Comparison of ENCODE assay signal across 27 cellular contexts in genomic region chr1:30780409-30780808, GRCh38. TPM values are rescaled to one million over a fixed set of nuclear protein-coding genes. Genes with fewer than 3 reads are reported as not detected.
A peak's percentile ranks its signal among the peaks of the same experiment; 100 is the strongest.
DNase-seq lines count a peak whose midpoint lies in the region; ATAC-seq, FAIRE-seq and TF ChIP-seq lines count a peak whose summit lies in the region.
"Had no signal": no experiment of that assay in that cellular context is flagged by ENCODE, and none has a peak within 500 bp of the region (broad histone marks: within the 10 kb centered on the region; RNA-seq: fewer than 3 reads in every experiment).

No MANE protein-coding gene starts in this region.

- no peaks in the 10 kb centered on the region for H3K9me3 Mint-ChIP-seq in stimulated activated naive B cell treated with anti-CD40 and anti-IgM and Interleukin-4, amounts not matched to agents 10 μg/mL and 1 μg/mL and 100 μg/mL, for 72 hours
- no peaks in the 10 kb centered on the region for H3K9me3 Mint-ChIP-seq in WTC11
- H3K9me3 Mint-ChIP-seq: activated CD4-positive, alpha-beta T cell treated with anti-CD3 and anti-CD28 coated beads, Interleukin-2, amount 10 ng/mL, durations not matched to agents 24 days and 14 days; activated T-cell treated with anti-CD3 and anti-CD28 coated beads, Interleukin-2, amount 50 U/mL, for 4 hours; CD4-positive, alpha-beta memory T cell; H9; mesothelial cell of epicardium; natural killer cell; T-cell; type B pancreatic cell had no signal

- POLR2A ChIA-PET in WTC11 (lab: Charles Lee) = no interaction called here

- H3K27me3 ChIP-seq in OCI-LY3 (ENCODE audit: low read depth, low read length) = peaks cover 5% of the 10 kb centered on the region; the same call in 1 of the 2 replicates
- H3K27me3 ChIP-seq in prostate gland (replicated peaks; ENCODE audit: insufficient read depth) = no peaks in the 10 kb centered on the region
- H3K27me3 ChIP-seq: adrenal gland, brain microvascular endothelial cell, SJSA1 had no signal

- no peaks in the 10 kb centered on the region for H4K20me1 ChIP-seq in OCI-LY3 (ENCODE audit: insufficient read depth, low read length)

- H3K4me3 ChIP-seq in OCI-LY3 (ENCODE audit: low read length) = peak overlapping the region; percentile 33
- no peak overlapping the region for H3K4me3 ChIP-seq in prostate gland
- H3K4me3 ChIP-seq: adrenal gland, SJSA1, skin epidermis had no signal

- peaks cover 51% of the 10 kb centered on the region for H3K4me1 ChIP-seq in OCI-LY3 (ENCODE audit: low read length)
- no peaks in the 10 kb centered on the region for H3K4me1 ChIP-seq in prostate gland (replicated peaks)

- H3K36me3 Mint-ChIP-seq in stimulated activated naive B cell treated with anti-CD40 and anti-IgM and Interleukin-4, amounts not matched to agents 10 μg/mL and 1 μg/mL and 100 μg/mL, for 72 hours = no peaks in the 10 kb centered on the region
- H3K36me3 Mint-ChIP-seq in WTC11 = no peaks in the 10 kb centered on the region
- H3K36me3 Mint-ChIP-seq: CD4-positive, alpha-beta memory T cell; mesothelial cell of epicardium; natural killer cell; T-cell; type B pancreatic cell had no signal

- no peak overlapping the region for H3K9ac ChIP-seq in OCI-LY3 (ENCODE audit: low read length)

- TF ChIP-seq CTCF in OCI-LY3 (IDR thresholded peaks at IDR 0.05; ENCODE audit: low read depth, low read length) (no peak), WTC11 (IDR thresholded peaks at IDR 0.05) (no peak), prostate gland (IDR thresholded peaks at IDR 0.05) (no peak)

- H3K27ac ChIP-seq in OCI-LY3 (ENCODE audit: low read length) = no peak overlapping the region
- no peak overlapping the region for H3K27ac ChIP-seq in prostate gland
- H3K27ac ChIP-seq: brain microvascular endothelial cell, SJSA1, skin epidermis had no signal

- WGBS in prostate gland = 60% methylated on average over 5 of the region's 5 CpGs

- FAIRE-seq in GM12892 (lab: Jason Lieb, UNC) = peak; percentile 14
- FAIRE-seq: islet of Langerhans had no signal

- peak overlapping the region; percentile 11 to 26 for H3K4me3 Mint-ChIP-seq in stimulated activated naive B cell treated with anti-CD40 and anti-IgM and Interleukin-4, amounts not matched to agents 10 μg/mL and 1 μg/mL and 100 μg/mL, for 72 hours
- H3K4me3 Mint-ChIP-seq in WTC11 = no peak overlapping the region
- H3K4me3 Mint-ChIP-seq: activated CD4-positive, alpha-beta T cell treated with anti-CD3 and anti-CD28 coated beads, Interleukin-2, amount 10 ng/mL, durations not matched to agents 24 days and 14 days; activated T-cell treated with anti-CD3 and anti-CD28 coated beads, Interleukin-2, amount 50 U/mL, for 4 hours; CD4-positive, alpha-beta memory T cell; H9; mesothelial cell of epicardium; natural killer cell; T-cell; type B pancreatic cell had no signal

- CTCF ChIA-PET in WTC11 (lab: Charles Lee) = interaction anchor here (0.6 to 4.3 kb wide), 9 partner anchors 15 to 550 kb away, joined by 4 to 290 read pairs (median 20); partner anchors contain the start of gene MATN1

- peak; percentile 77 for ATAC-seq in stimulated activated naive B cell treated with anti-CD40 and anti-IgM and Interleukin-4, amounts not matched to agents 10 μg/mL and 1 μg/mL and 100 μg/mL, for 72 hours (replicated peaks)
- no peak for ATAC-seq in WTC11

- TF ChIP-seq POLR2A in GM12892 (IDR thresholded peaks at IDR 0.05; ENCODE audit: low read depth, low read length) (no peak), prostate gland (IDR thresholded peaks at IDR 0.05) (no peak)

- H3K27me3 Mint-ChIP-seq in stimulated activated naive B cell treated with anti-CD40 and anti-IgM and Interleukin-4, amounts not matched to agents 10 μg/mL and 1 μg/mL and 100 μg/mL, for 72 hours = peaks cover 0 to 4% of the 10 kb centered on the region in 2 donors
- H3K27me3 Mint-ChIP-seq in WTC11 (ENCODE audit: low read depth) = peaks cover 7% of the 10 kb centered on the region; the same call in 1 of the 2 replicates
- H3K27me3 Mint-ChIP-seq: type B pancreatic cell had no signal

- H3K4me1 Mint-ChIP-seq in stimulated activated naive B cell treated with anti-CD40 and anti-IgM and Interleukin-4, amounts not matched to agents 10 μg/mL and 1 μg/mL and 100 μg/mL, for 72 hours = peaks cover 29 to 68% of the 10 kb centered on the region in 2 donors
- peaks cover 10% of the 10 kb centered on the region for H3K4me1 Mint-ChIP-seq in WTC11

- peak overlapping the region; percentile 76 for H3K4me2 ChIP-seq in OCI-LY3 (ENCODE audit: low read length)

- H3K9me3 ChIP-seq in OCI-LY3 (ENCODE audit: insufficient read depth, low read length) = no peaks in the 10 kb centered on the region
- no peaks in the 10 kb centered on the region for H3K9me3 ChIP-seq in prostate gland
- H3K9me3 ChIP-seq: adrenal gland, SJSA1 had no signal

- DNase-seq in GM12892 (ENCODE audit: insufficient read length) = no peak
- peak; percentile 37 for DNase-seq in germinal center (ENCODE audit: low spot score)
- DNase-seq in stimulated activated naive B cell treated with anti-CD40 and anti-IgM and Interleukin-4, amounts not matched to agents 10 μg/mL and 1 μg/mL and 100 μg/mL, for 72 hours = peak; percentile 70
- no peak for DNase-seq in WTC11 (ENCODE audit: low spot score)
- no peak for DNase-seq in globus pallidus (ENCODE audit: low spot score)
- no peak for DNase-seq in prostate gland (ENCODE audit: low spot score)
- DNase-seq: activated CD4-positive, alpha-beta T cell treated with anti-CD3 and anti-CD28 coated beads, Interleukin-2, amount 10 ng/mL, durations not matched to agents 24 days and 14 days; activated gamma-delta T cell treated with Interleukin-2 at 50 U/mL for 16 hours; activated T-cell treated with anti-CD3 and anti-CD28 coated beads, Interleukin-2, amount 50 U/mL, for 4 hours; adrenal gland; brain microvascular endothelial cell; CD4-positive, alpha-beta memory T cell; H9; natural killer cell; NCI-H1417; stimulated activated CD4-positive, alpha-beta T cell treated with anti-CD3 and anti-CD28 coated beads, Interleukin-1b, Interleukin-23, amount 100 ng/mL, for 48 hours; T-cell had no signal

- H3K36me3 ChIP-seq in OCI-LY3 (replicated peaks; ENCODE audit: low read depth, low read length) (no peaks in the 10 kb centered on the region), prostate gland (no peaks in the 10 kb centered on the region)
- H3K36me3 ChIP-seq: adrenal gland, brain microvascular endothelial cell, SJSA1 had no signal

- intact Hi-C loops in prostate gland (cut with DNase I) = no loop called here

- no peak overlapping the region for H2AFZ ChIP-seq in OCI-LY3 (ENCODE audit: low read depth, low read length)

- H3K27ac Mint-ChIP-seq in stimulated activated naive B cell treated with anti-CD40 and anti-IgM and Interleukin-4, amounts not matched to agents 10 μg/mL and 1 μg/mL and 100 μg/mL, for 72 hours = peak overlapping the region; percentile 49
- no peak overlapping the region for H3K27ac Mint-ChIP-seq in WTC11
- H3K27ac Mint-ChIP-seq: activated CD4-positive, alpha-beta T cell treated with anti-CD3 and anti-CD28 coated beads, Interleukin-2, amount 10 ng/mL, durations not matched to agents 24 days and 14 days; H9; mesothelial cell of epicardium; natural killer cell; type B pancreatic cell had no signal

- no peaks in the 10 kb centered on the region for H3K79me2 ChIP-seq in OCI-LY3 (ENCODE audit: low read length)

TF ChIP-seq in WTC11, 78 proteins besides CTCF, POLR2A, EP300 and RAD21 (continues in another document):
- TF ChIP-seq, protein P1, sequence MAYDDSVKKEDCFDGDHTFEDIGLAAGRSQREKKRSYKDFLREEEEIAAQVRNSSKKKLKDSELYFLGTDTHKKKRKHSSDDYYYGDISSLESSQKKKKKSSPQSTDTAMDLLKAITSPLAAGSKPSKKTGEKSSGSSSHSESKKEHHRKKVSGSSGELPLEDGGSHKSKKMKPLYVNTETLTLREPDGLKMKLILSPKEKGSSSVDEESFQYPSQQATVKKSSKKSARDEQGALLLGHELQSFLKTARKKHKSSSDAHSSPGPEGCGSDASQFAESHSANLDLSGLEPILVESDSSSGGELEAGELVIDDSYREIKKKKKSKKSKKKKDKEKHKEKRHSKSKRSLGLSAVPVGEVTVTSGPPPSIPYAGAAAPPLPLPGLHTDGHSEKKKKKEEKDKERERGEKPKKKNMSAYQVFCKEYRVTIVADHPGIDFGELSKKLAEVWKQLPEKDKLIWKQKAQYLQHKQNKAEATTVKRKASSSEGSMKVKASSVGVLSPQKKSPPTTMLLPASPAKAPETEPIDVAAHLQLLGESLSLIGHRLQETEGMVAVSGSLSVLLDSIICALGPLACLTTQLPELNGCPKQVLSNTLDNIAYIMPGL (CRISPR knock-in tag; IDR thresholded peaks at IDR 0.05) = no peak
- TF ChIP-seq, protein P2, sequence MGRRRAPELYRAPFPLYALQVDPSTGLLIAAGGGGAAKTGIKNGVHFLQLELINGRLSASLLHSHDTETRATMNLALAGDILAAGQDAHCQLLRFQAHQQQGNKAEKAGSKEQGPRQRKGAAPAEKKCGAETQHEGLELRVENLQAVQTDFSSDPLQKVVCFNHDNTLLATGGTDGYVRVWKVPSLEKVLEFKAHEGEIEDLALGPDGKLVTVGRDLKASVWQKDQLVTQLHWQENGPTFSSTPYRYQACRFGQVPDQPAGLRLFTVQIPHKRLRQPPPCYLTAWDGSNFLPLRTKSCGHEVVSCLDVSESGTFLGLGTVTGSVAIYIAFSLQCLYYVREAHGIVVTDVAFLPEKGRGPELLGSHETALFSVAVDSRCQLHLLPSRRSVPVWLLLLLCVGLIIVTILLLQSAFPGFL (CRISPR knock-in tag; IDR thresholded peaks at IDR 0.05; ENCODE audit: borderline replicate concordance) = no peak
- TF ChIP-seq ZNF138 (CRISPR knock-in tag; conservative IDR thresholded peaks at IDR 0.05) = no peak
- no peak for TF ChIP-seq FOXK1 (CRISPR knock-in tag; IDR thresholded peaks at IDR 0.05)
- no peak for TF ChIP-seq ZSCAN18 (CRISPR knock-in tag; IDR thresholded peaks at IDR 0.05)
- TF ChIP-seq ZNF263 (CRISPR knock-in tag; IDR thresholded peaks at IDR 0.05; ENCODE audit: low read depth) = no peak
- TF ChIP-seq CREM (CRISPR knock-in tag; IDR thresholded peaks at IDR 0.05) = no peak

RNA-seq across cellular contexts. Expression of gene LAPTM5, which starts 22.8 kb away (rescaled TPM):
- 808 TPM for polyA plus RNA-seq in GM12892 (2012; ENCODE audit: missing spikeins)
- total RNA-seq in WTC11 (2021) (1.3 to 1.5 TPM (median 1.3 TPM) in 3 replicates), prostate gland (10 to 100 TPM; 14.9 to 39.1 TPM)
- total RNA-seq: chondrocyte, mesothelial cell of epicardium, osteocyte, renal cortical epithelial cell, SJSA1 had no signal

RNA-seq across cellular contexts. Expression of gene MATN1, which starts 57.0 kb away (rescaled TPM):
- 0.30 TPM for polyA plus RNA-seq in GM12892 (2012; ENCODE audit: missing spikeins)
- 0.16 to 0.25 TPM (median 0.24 TPM) in 3 replicates for total RNA-seq in WTC11 (2021)
- under 1 TPM in 1 of 2 donors, not detected in 1; 0.34 TPM for total RNA-seq in prostate gland
- total RNA-seq: H9, renal cortical epithelial cell had no signal
- polyA plus RNA-seq: liver had no signal

Comparison
In these comparisons a context has a peak if more than half of its experiments do, and no peak if none do; other contexts are left out.
1. DNase-seq: peak in germinal center (single experiment) and stimulated activated naive B cell treated with anti-CD40 and anti-IgM and Interleukin-4, amounts not matched to agents 10 μg/mL and 1 μg/mL and 100 μg/mL, for 72 hours (single experiment); none in GM12892 (single experiment), WTC11 (single experiment), globus pallidus (single experiment) and prostate gland (single experiment).